1 cellular context compared by ENCODE assay signal in genomic region chr1:246153796-246154212, GRCh38.
TF ChIP-seq lines count a peak whose summit lies in the region.

No MANE protein-coding gene starts in this region.

TF ChIP-seq in K562, 482 proteins besides CTCF, POLR2A, EP300 and RAD21 (continued from another document and continues in another):
- TF ChIP-seq KLF1 (tag; IDR thresholded peaks at IDR 0.05) (no peak), MTA3 (IDR thresholded peaks at IDR 0.05; ENCODE audit: borderline replicate concordance) (no peak), ETV5 (CRISPR knock-in tag; IDR thresholded peaks at IDR 0.05; ENCODE audit: low read depth) (no peak), SOX6 (IDR thresholded peaks at IDR 0.05) (0 out of 2 replicates have a peak, but pooled peaks have one; percentile 8), ZNF584 (CRISPR knock-in tag; IDR thresholded peaks at IDR 0.05; ENCODE audit: low read depth) (0 out of 2 replicates have a peak, but pooled peaks have one; percentile 30), ZNF217 (CRISPR knock-in tag; IDR thresholded peaks at IDR 0.05) (no peak), TBL1XR1 (IDR thresholded peaks at IDR 0.05; ENCODE audit: low read length in 2 of 2) (peak in 1 of 2 experiments; percentile 51; a peak in 1 of 4 replicates), POLR2AphosphoS5 (IDR thresholded peaks at IDR 0.05; ENCODE audit: control insufficient read depth, insufficient read depth, low read depth, low read length) (no peak), HCFC1 (IDR thresholded peaks at IDR 0.05; ENCODE audit: low read depth, low read length) (no peak), USF1 (CRISPR knock-in tag; IDR thresholded peaks at IDR 0.05) (no peak), ELK3 (CRISPR knock-in tag; IDR thresholded peaks at IDR 0.05) (no peak), YBX1 (IDR thresholded peaks at IDR 0.05) (no peak), HDAC6 (IDR thresholded peaks at IDR 0.05; ENCODE audit: low read depth, low read length) (no peak), THRB (CRISPR knock-in tag; conservative IDR thresholded peaks at IDR 0.05) (no peak), ZNF449 (CRISPR knock-in tag; IDR thresholded peaks at IDR 0.05) (no peak), ZNF445 (CRISPR knock-in tag; IDR thresholded peaks at IDR 0.05; ENCODE audit: low read depth) (no peak), MAFK (IDR thresholded peaks at IDR 0.05; ENCODE audit: low read length) (peak; percentile 49; the same call in 1 of the 2 replicates), NR2C2 (CRISPR knock-in tag; IDR thresholded peaks at IDR 0.05) (no peak), NR2C2 (tag; IDR thresholded peaks at IDR 0.05) (peak; percentile 76), PRPF4 (IDR thresholded peaks at IDR 0.05; ENCODE audit: insufficient read depth, low read depth, low read length, poor library complexity, severe bottlenecking) (no peak), USF2 (CRISPR knock-in tag; IDR thresholded peaks at IDR 0.05) (no peak), NBN (IDR thresholded peaks at IDR 0.05; ENCODE audit: low read depth) (peak; percentile 72), ZNF124 (CRISPR knock-in tag; IDR thresholded peaks at IDR 0.05) (no peak), ZNF24 (IDR thresholded peaks at IDR 0.05) (no peak), RAD51 (IDR thresholded peaks at IDR 0.05; ENCODE audit: borderline replicate concordance, low read depth) (no peak), HINFP (tag; conservative IDR thresholded peaks at IDR 0.05; ENCODE audit: low read depth) (no peak), RBFOX2 (IDR thresholded peaks at IDR 0.05; ENCODE audit: low read depth, low read length) (no peak), SMARCC2 (IDR thresholded peaks at IDR 0.05; ENCODE audit: low read depth) (peak; percentile 63; the same call in 1 of the 2 replicates), AFF4 (CRISPR knock-in tag; IDR thresholded peaks at IDR 0.05) (no peak), GATAD2A (IDR thresholded peaks at IDR 0.05) (peak; percentile 81), PCBP1 (IDR thresholded peaks at IDR 0.05; ENCODE audit: low read depth, low read length, poor library complexity, severe bottlenecking) (no peak), HDAC8 (tag; IDR thresholded peaks at IDR 0.05) (0 out of 2 replicates have a peak, but pooled peaks have one; percentile 32), TEAD4 (IDR thresholded peaks at IDR 0.05; ENCODE audit: low read length) (peak; percentile 60), TEAD4 (CRISPR knock-in tag; IDR thresholded peaks at IDR 0.05; ENCODE audit: borderline replicate concordance) (no peak), HDAC1 (IDR thresholded peaks at IDR 0.05) (peak in 1 of 2 experiments; percentile 90; a peak in 2 of 4 replicates), ZNF175 (CRISPR knock-in tag; IDR thresholded peaks at IDR 0.05; ENCODE audit: low read depth) (no peak), MECOM (CRISPR knock-in tag; IDR thresholded peaks at IDR 0.05) (peak; percentile 67; the same call in 1 of the 2 replicates), SPI1 (IDR thresholded peaks at IDR 0.05; ENCODE audit: borderline replicate concordance, low read depth, low read length) (no peak), KHSRP (IDR thresholded peaks at IDR 0.05) (0 out of 2 replicates have a peak, but pooled peaks have one; percentile 22), MNT (conservative IDR thresholded peaks at IDR 0.05) (0 out of 4 replicates have a peak, but pooled peaks of 1 of the 2 experiments have one; percentile 20), ZNF507 (tag; conservative IDR thresholded peaks at IDR 0.05) (no peak), ZNF695 (CRISPR knock-in tag; IDR thresholded peaks at IDR 0.05) (no peak), HIVEP1 (CRISPR knock-in tag; IDR thresholded peaks at IDR 0.05) (no peak), NEUROD1 (IDR thresholded peaks at IDR 0.05; ENCODE audit: borderline replicate concordance, low read depth, low read length, partially characterized antibody) (no peak), EZH2 (IDR thresholded peaks at IDR 0.05; ENCODE audit: borderline replicate concordance, low read depth, low read length) (no peak), FOXP4 (CRISPR knock-in tag; IDR thresholded peaks at IDR 0.05; ENCODE audit: borderline replicate concordance) (0 out of 2 replicates have a peak, but pooled peaks have one; percentile 50), ATF3 (IDR thresholded peaks at IDR 0.05) (peak; percentile 91), ATF3 (CRISPR knock-in tag; conservative IDR thresholded peaks at IDR 0.05) (peak; percentile 66; the same call in 1 of the 2 replicates), NFE2L1 (tag; IDR thresholded peaks at IDR 0.05; ENCODE audit: borderline replicate concordance, low read depth) (no peak), TAF15 (IDR thresholded peaks at IDR 0.05; ENCODE audit: low read depth, low read length) (no peak), DACH1 (IDR thresholded peaks at IDR 0.05; ENCODE audit: partially characterized antibody) (peak; percentile 72)
